In the genomic region with DNA sequence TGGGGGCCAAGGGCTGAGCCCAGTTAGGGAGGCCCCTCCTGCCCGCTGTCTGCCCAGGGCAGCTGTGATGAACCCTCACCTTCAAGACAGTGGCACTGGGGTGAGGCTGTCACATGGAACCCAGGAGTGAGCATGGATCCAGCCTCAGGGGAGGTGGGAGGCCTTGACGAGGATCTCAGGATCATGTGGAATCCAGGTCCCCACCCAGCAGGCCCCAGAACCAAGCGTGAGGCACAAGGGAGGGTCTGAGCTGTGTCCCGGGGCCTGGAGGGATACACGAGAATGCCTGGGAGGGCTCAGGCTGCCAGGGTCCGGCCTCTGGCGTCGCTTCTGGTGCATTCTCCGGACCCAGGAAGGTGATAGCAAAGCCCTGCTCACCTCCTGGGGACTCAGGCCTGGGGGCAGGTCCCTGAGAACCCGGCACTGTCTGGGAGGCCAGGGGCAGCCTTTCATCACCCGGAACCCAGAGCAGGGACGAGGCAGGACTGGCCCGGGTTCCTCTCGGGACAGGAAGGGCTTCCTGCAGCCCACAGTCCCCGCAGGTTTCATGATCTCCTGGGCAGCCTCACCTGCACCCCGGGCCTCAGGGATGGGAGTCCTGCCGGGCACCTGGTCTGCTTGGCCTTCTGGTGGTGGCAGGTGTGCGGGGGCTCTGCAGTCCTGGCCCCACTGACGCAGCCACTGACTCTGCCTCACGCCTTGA, we compare ENCODE assay signal across 2 cellular contexts.
A peak's percentile ranks its signal among the peaks of the same experiment; 100 is the strongest.
TF ChIP-seq lines count a peak whose summit lies in the region.

No MANE protein-coding gene starts in this region.

TF ChIP-seq in HEK293, 187 proteins besides CTCF, POLR2A, EP300 and RAD21 (continued from another document):
- TF ChIP-seq, protein P1, sequence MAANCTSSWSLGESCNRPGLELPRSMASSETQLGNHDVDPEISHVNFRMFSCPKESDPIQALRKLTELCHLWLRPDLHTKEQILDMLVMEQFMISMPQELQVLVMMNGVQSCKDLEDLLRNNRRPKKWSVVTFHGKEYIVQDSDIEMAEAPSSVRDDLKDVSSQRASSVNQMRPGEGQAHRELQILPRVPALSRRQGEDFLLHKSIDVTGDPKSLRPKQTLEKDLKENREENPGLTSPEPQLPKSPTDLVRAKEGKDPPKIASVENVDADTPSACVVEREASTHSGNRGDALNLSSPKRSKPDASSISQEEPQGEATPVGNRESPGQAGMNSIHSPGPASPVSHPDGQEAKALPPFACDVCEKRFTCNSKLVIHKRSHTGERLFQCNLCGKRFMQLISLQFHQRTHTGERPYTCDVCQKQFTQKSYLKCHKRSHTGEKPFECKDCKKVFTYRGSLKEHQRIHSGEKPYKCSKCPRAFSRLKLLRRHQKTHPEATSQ (tag by site-specific recombination; IDR thresholded peaks at IDR 0.05): no peak
- TF ChIP-seq, protein P2, sequence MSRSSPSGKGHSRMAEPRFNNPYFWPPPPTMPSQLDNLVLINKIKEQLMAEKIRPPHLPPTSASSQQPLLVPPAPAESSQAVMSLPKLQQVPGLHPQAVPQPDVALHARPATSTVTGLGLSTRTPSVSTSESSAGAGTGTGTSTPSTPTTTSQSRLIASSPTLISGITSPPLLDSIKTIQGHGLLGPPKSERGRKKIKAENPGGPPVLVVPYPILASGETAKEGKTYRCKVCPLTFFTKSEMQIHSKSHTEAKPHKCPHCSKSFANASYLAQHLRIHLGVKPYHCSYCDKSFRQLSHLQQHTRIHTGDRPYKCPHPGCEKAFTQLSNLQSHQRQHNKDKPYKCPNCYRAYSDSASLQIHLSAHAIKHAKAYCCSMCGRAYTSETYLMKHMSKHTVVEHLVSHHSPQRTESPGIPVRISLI (tag by site-specific recombination; IDR thresholded peaks at IDR 0.05): no peak
- TF ChIP-seq ZNF548 (tag by site-specific recombination; IDR thresholded peaks at IDR 0.05): no peak
- no peak for TF ChIP-seq ZNF416 (tag by site-specific recombination; IDR thresholded peaks at IDR 0.05)
- TF ChIP-seq, protein P3, sequence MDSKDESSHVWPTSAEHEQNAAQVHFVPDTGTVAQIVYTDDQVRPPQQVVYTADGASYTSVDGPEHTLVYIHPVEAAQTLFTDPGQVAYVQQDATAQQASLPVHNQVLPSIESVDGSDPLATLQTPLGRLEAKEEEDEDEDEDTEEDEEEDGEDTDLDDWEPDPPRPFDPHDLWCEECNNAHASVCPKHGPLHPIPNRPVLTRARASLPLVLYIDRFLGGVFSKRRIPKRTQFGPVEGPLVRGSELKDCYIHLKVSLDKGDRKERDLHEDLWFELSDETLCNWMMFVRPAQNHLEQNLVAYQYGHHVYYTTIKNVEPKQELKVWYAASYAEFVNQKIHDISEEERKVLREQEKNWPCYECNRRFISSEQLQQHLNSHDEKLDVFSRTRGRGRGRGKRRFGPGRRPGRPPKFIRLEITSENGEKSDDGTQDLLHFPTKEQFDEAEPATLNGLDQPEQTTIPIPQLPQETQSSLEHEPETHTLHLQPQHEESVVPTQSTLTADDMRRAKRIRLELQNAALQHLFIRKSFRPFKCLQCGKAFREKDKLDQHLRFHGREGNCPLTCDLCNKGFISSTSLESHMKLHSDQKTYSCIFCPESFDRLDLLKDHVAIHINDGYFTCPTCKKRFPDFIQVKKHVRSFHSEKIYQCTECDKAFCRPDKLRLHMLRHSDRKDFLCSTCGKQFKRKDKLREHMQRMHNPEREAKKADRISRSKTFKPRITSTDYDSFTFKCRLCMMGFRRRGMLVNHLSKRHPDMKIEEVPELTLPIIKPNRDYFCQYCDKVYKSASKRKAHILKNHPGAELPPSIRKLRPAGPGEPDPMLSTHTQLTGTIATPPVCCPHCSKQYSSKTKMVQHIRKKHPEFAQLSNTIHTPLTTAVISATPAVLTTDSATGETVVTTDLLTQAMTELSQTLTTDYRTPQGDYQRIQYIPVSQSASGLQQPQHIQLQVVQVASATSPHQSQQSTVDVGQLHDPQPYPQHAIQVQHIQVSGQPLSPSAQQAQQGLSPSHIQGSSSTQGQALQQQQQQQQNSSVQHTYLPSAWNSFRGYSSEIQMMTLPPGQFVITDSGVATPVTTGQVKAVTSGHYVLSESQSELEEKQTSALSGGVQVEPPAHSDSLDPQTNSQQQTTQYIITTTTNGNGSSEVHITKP (tag by site-specific recombination; IDR thresholded peaks at IDR 0.05): no peak
- TF ChIP-seq, protein P4, sequence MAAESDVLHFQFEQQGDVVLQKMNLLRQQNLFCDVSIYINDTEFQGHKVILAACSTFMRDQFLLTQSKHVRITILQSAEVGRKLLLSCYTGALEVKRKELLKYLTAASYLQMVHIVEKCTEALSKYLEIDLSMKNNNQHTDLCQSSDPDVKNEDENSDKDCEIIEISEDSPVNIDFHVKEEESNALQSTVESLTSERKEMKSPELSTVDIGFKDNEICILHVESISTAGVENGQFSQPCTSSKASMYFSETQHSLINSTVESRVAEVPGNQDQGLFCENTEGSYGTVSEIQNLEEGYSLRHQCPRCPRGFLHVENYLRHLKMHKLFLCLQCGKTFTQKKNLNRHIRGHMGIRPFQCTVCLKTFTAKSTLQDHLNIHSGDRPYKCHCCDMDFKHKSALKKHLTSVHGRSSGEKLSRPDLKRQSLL (tag by site-specific recombination; IDR thresholded peaks at IDR 0.05): no peak
- TF ChIP-seq, protein P5, sequence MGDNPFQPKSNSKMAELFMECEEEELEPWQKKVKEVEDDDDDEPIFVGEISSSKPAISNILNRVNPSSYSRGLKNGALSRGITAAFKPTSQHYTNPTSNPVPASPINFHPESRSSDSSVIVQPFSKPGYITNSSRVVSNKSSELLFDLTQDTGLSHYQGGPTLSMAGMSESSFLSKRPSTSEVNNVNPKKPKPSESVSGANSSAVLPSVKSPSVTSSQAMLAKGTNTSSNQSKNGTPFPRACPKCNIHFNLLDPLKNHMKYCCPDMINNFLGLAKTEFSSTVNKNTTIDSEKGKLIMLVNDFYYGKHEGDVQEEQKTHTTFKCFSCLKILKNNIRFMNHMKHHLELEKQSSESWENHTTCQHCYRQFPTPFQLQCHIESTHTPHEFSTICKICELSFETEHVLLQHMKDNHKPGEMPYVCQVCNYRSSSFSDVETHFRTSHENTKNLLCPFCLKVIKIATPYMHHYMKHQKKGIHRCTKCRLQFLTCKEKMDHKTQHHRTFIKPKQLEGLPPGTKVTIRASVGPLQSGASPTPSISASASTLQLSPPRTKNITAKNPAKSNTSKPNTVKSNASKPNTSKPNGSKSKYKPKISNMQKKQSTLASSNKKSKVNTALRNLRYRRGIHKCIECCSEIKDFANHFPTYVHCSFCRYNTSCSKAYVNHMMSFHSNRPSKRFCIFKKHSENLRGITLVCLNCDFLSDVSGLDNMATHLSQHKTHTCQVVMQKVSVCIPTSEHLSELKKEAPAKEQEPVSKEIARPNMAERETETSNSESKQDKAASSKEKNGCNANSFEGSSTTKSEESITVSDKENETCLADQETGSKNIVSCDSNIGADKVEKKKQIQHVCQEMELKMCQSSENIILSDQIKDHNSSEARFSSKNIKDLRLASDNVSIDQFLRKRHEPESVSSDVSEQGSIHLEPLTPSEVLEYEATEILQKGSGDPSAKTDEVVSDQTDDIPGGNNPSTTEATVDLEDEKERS (tag by site-specific recombination; IDR thresholded peaks at IDR 0.05): no peak
- peak; percentile 48; the same call in 1 of the 2 replicates for TF ChIP-seq ZBTB20 (tag by site-specific recombination; IDR thresholded peaks at IDR 0.05)
- TF ChIP-seq EGR2 (tag by site-specific recombination; IDR thresholded peaks at IDR 0.05; ENCODE audit: low read depth): no peak
- TF ChIP-seq GLIS2 (tag by site-specific recombination; IDR thresholded peaks at IDR 0.05): peak; percentile 34; the same call in 1 of the 2 replicates
- no peak for TF ChIP-seq KLF9 (tag by site-specific recombination; IDR thresholded peaks at IDR 0.05; ENCODE audit: low read depth)

TF ChIP-seq in HepG2, 621 proteins besides CTCF, POLR2A, EP300 and RAD21 (continued from another document):
- TF ChIP-seq ZNF558 (CRISPR knock-in tag; IDR thresholded peaks at IDR 0.05; ENCODE audit: borderline replicate concordance) (no peak), MAFF (IDR thresholded peaks at IDR 0.05; ENCODE audit: low read depth, low read length) (no peak), MAFK (conservative IDR thresholded peaks at IDR 0.05 in 1 of 2, IDR thresholded peaks at IDR 0.05 in 1 of 2; ENCODE audit: low read length in 2 of 2) (no peak), ATAD3A (CRISPR knock-in tag; IDR thresholded peaks at IDR 0.05) (no peak), SIX4 (CRISPR knock-in tag; IDR thresholded peaks at IDR 0.05) (no peak), TP53 (CRISPR knock-in tag; conservative IDR thresholded peaks at IDR 0.05) (no peak), ZNF773 (CRISPR knock-in tag; IDR thresholded peaks at IDR 0.05; ENCODE audit: borderline replicate concordance) (no peak), TRIM24 (CRISPR knock-in tag; IDR thresholded peaks at IDR 0.05) (no peak), REXO4 (CRISPR knock-in tag; IDR thresholded peaks at IDR 0.05; ENCODE audit: borderline replicate concordance) (no peak), NFE2 (CRISPR knock-in tag; IDR thresholded peaks at IDR 0.05) (no peak), CREM (IDR thresholded peaks at IDR 0.05) (no peak), CREM (CRISPR knock-in tag; IDR thresholded peaks at IDR 0.05) (no peak), AGO2 (optimal IDR thresholded peaks at IDR 0.05; ENCODE audit: low read depth, low read length) (no peak), ZNF430 (CRISPR knock-in tag; IDR thresholded peaks at IDR 0.05) (no peak), ZNF160 (CRISPR knock-in tag; IDR thresholded peaks at IDR 0.05) (no peak)
- TF ChIP-seq, protein P6, sequence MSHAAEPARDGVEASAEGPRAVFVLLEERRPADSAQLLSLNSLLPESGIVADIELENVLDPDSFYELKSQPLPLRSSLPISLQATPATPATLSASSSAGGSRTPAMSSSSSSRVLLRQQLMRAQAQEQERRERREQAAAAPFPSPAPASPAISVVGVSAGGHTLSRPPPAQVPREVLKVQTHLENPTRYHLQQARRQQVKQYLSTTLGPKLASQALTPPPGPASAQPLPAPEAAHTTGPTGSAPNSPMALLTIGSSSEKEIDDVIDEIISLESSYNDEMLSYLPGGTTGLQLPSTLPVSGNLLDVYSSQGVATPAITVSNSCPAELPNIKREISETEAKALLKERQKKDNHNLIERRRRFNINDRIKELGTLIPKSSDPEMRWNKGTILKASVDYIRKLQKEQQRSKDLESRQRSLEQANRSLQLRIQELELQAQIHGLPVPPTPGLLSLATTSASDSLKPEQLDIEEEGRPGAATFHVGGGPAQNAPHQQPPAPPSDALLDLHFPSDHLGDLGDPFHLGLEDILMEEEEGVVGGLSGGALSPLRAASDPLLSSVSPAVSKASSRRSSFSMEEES (CRISPR knock-in tag; IDR thresholded peaks at IDR 0.05): no peak
- TF ChIP-seq, protein P7, sequence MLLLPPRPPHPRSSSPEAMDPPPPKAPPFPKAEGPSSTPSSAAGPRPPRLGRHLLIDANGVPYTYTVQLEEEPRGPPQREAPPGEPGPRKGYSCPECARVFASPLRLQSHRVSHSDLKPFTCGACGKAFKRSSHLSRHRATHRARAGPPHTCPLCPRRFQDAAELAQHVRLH (CRISPR knock-in tag; IDR thresholded peaks at IDR 0.05; ENCODE audit: borderline replicate concordance, low read depth): no peak
- TF ChIP-seq, protein P8, sequence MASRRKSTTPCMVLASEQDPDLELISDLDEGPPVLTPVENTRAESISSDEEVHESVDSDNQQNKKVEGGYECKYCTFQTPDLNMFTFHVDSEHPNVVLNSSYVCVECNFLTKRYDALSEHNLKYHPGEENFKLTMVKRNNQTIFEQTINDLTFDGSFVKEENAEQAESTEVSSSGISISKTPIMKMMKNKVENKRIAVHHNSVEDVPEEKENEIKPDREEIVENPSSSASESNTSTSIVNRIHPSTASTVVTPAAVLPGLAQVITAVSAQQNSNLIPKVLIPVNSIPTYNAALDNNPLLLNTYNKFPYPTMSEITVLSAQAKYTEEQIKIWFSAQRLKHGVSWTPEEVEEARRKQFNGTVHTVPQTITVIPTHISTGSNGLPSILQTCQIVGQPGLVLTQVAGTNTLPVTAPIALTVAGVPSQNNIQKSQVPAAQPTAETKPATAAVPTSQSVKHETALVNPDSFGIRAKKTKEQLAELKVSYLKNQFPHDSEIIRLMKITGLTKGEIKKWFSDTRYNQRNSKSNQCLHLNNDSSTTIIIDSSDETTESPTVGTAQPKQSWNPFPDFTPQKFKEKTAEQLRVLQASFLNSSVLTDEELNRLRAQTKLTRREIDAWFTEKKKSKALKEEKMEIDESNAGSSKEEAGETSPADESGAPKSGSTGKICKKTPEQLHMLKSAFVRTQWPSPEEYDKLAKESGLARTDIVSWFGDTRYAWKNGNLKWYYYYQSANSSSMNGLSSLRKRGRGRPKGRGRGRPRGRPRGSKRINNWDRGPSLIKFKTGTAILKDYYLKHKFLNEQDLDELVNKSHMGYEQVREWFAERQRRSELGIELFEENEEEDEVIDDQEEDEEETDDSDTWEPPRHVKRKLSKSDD (CRISPR knock-in tag; IDR thresholded peaks at IDR 0.05; ENCODE audit: low read depth): no peak
